Comparison of ENCODE assay signal across 9 cellular contexts in genomic region chr17:80662557-80662956, GRCh38.
"Had no signal": no experiment of that assay in that cellular context is flagged by ENCODE, and none has a peak within 500 bp of the region (broad histone marks: within the 10 kb centered on the region; RNA-seq: fewer than 3 reads in every experiment).

No MANE protein-coding gene starts in this region.

- H3K4me1 ChIP-seq: colonic mucosa had no signal

- H3K9me3 ChIP-seq: colonic mucosa had no signal

- H3K27me3 ChIP-seq: cardiac muscle cell, colonic mucosa, foreskin keratinocyte, heart right ventricle, tibial artery had no signal

- H3K4me3 ChIP-seq: cardiac muscle cell, colonic mucosa, heart right ventricle, tibial artery had no signal

- H3K4me3 Mint-ChIP-seq: naive B cell had no signal

- DNase-seq: colonic mucosa, foreskin keratinocyte, heart right ventricle, naive B cell, small intestine, tibial artery, WERI-Rb-1 had no signal

- H3K36me3 ChIP-seq: cardiac muscle cell, colonic mucosa, heart right ventricle, tibial artery had no signal

- H3K27me3 Mint-ChIP-seq: naive B cell had no signal

- H3K27ac ChIP-seq: cardiac muscle cell, colonic mucosa, foreskin keratinocyte, heart right ventricle, tibial artery, WERI-Rb-1 had no signal

- ATAC-seq: foreskin keratinocyte, heart right ventricle, right cardiac atrium had no signal

- H3K36me3 Mint-ChIP-seq: naive B cell had no signal
